ENCODE assay signal across 11 cellular contexts in genomic region chr1:241998950-241999495, GRCh38. TPM values are rescaled to one million over a fixed set of nuclear protein-coding genes. Genes with fewer than 3 reads are reported as not detected.
DNase-seq lines count a peak whose midpoint lies in the region; ATAC-seq, FAIRE-seq and TF ChIP-seq lines count a peak whose summit lies in the region.
"Had no signal": no experiment of that assay in that cellular context is flagged by ENCODE, and none has a peak within 500 bp of the region (broad histone marks: within the 10 kb centered on the region; RNA-seq: fewer than 3 reads in every experiment).

TSS of gene MAP1LC3C (minus strand) at chr1:241999098. CDS start at chr1:241999008, 90 bp downstream.

- DNase-seq in A549 (ENCODE audit: low read depth in 1 of 2, low spot score in 1 of 2) (no peak), naive B cell (no peak), NCI-H187 treated with DMSO at 0.1 percent for 48 hours (lab: John Stamatoyannopoulos, UW) (no peak)
- DNase-seq in effector memory CD8-positive, alpha-beta T cell = no peak
- DNase-seq: activated gamma-delta T cell had no signal

- peak within 1 kb of the TSS; percentile 5 to 48 for H3K4me3 Mint-ChIP-seq in effector memory CD8-positive, alpha-beta T cell
- peak within 1 kb of the TSS; percentile 63 to 91 (median 82) for H3K4me3 Mint-ChIP-seq in naive B cell

- TF ChIP-seq EP300 in A549 (IDR thresholded peaks at IDR 0.05) = no peak

- no peak for TF ChIP-seq CTCF in A549 (IDR thresholded peaks at IDR 0.05)

- WGBS in A549 (ENCODE audit: missing lambda C conversion rate) = 55% methylated on average over 6 of the region's 6 CpGs

- peaks cover 7% of the 10 kb centered on the region; the same call in 2 of the 3 replicates for H3K4me1 ChIP-seq in A549
- H3K4me1 ChIP-seq in HUES6 (ENCODE audit: control insufficient read depth, insufficient read depth, low read length) = peaks cover 13% of the 10 kb centered on the region
- H3K4me1 ChIP-seq: pancreas had no signal

- no peaks in the 10 kb centered on the region for H3K9me3 Mint-ChIP-seq in effector memory CD8-positive, alpha-beta T cell
- H3K9me3 Mint-ChIP-seq in naive B cell = no peaks in the 10 kb centered on the region

- peak within 1 kb of the TSS; percentile 5 for H3K9ac ChIP-seq in HUES6 (ENCODE audit: low read length)

- no peaks in the 10 kb centered on the region for H3K36me3 Mint-ChIP-seq in effector memory CD8-positive, alpha-beta T cell (ENCODE audit: insufficient read depth)
- H3K36me3 Mint-ChIP-seq in naive B cell = no peaks in the 10 kb centered on the region

- TF ChIP-seq POLR2A in A549 (IDR thresholded peaks at IDR 0.05; ENCODE audit: low read length) = no peak

- peak within 1 kb of the TSS; percentile 27 to 74 for H3K27ac ChIP-seq in A549
- H3K27ac ChIP-seq in HUES6 (ENCODE audit: low read depth, low read length) = no peak within 1 kb of the TSS
- H3K27ac ChIP-seq: pancreas had no signal

- H3K27me3 ChIP-seq in HUES6 (ENCODE audit: control insufficient read depth, insufficient read depth, low read length) = peaks cover 4% of the 10 kb centered on the region
- H3K27me3 ChIP-seq: pancreas had no signal

- peaks cover 7 to 21% of the 10 kb centered on the region in 2 donors for H3K27me3 Mint-ChIP-seq in effector memory CD8-positive, alpha-beta T cell
- H3K27me3 Mint-ChIP-seq in naive B cell = peaks cover 0 to 21% (median 10%) of the 10 kb centered on the region in 3 donors

- TF ChIP-seq RAD21 in A549 (conservative IDR thresholded peaks at IDR 0.05 in 1 of 2, IDR thresholded peaks at IDR 0.05 in 1 of 2) = no peak

- H3K36me3 ChIP-seq in HUES6 (ENCODE audit: control insufficient read depth, insufficient read depth, low read length) = no peaks in the 10 kb centered on the region
- H3K36me3 ChIP-seq: pancreas had no signal

- CTCF ChIA-PET in A549 (lab: Yijun Ruan, JAX) = interaction anchor here (0.8 to 8.0 kb wide), 35 partner anchors 9 to 831 kb away, joined by 3 to 106 read pairs (median 4); no protein-coding TSS in a partner anchor

- no peak within 1 kb of the TSS for H3K27ac Mint-ChIP-seq in effector memory CD8-positive, alpha-beta T cell
- peak within 1 kb of the TSS in 2 of 6 donors; percentile 34 to 41 for H3K27ac Mint-ChIP-seq in naive B cell

- POLR2A ChIA-PET in A549 (lab: Yijun Ruan, JAX) = no interaction called here

- peaks cover 3 to 5% of the 10 kb centered on the region in 2 donors for H3K4me1 Mint-ChIP-seq in effector memory CD8-positive, alpha-beta T cell (ENCODE audit: low read depth in 2 of 2)
- peaks cover 4 to 7% (median 7%) of the 10 kb centered on the region in 3 donors for H3K4me1 Mint-ChIP-seq in naive B cell

- ATAC-seq in A549 (peak; percentile 35 to 47; a peak in 4 of 6 replicates), naive B cell (ENCODE audit: low read depth in 2 of 2) (no peak), HG03442 (IDR thresholded peaks at IDR 0.05; ENCODE audit: unreplicated experiment) (no peak), GM19023 (IDR thresholded peaks at IDR 0.05; ENCODE audit: unreplicated experiment) (no peak), GM19035 (IDR thresholded peaks at IDR 0.05; ENCODE audit: unreplicated experiment) (no peak)
- no peak for ATAC-seq in effector memory CD8-positive, alpha-beta T cell (replicated peaks)

- no peak for FAIRE-seq in A549 (lab: Jason Lieb, UNC)
- FAIRE-seq: G401.6, pancreas had no signal

- H3K9me3 ChIP-seq in A549 (no peaks in the 10 kb centered on the region), HUES6 (ENCODE audit: control insufficient read depth, insufficient read depth, low read depth, low read length) (no peaks in the 10 kb centered on the region)
- H3K9me3 ChIP-seq: pancreas had no signal

- H3K4me2 ChIP-seq in A549 = peak within 1 kb of the TSS; percentile 50

- peak within 1 kb of the TSS; percentile 25 for H3K4me3 ChIP-seq in A549
- peak within 1 kb of the TSS; percentile 69 for H3K4me3 ChIP-seq in HUES6 (ENCODE audit: low read depth, low read length)

TF ChIP-seq in A549, 52 proteins besides CTCF, POLR2A, EP300 and RAD21:
- TF ChIP-seq POLR2AphosphoS2 (conservative IDR thresholded peaks at IDR 0.05; ENCODE audit: low read length) (no peak), USF2 (IDR thresholded peaks at IDR 0.05) (no peak), HOXB13 (CRISPR knock-in tag; IDR thresholded peaks at IDR 0.05; ENCODE audit: low read depth) (no peak), RCOR1 (IDR thresholded peaks at IDR 0.05; ENCODE audit: low read depth, low read length) (no peak), ZC3H11A (IDR thresholded peaks at IDR 0.05) (no peak), FOSB (CRISPR knock-in tag; IDR thresholded peaks at IDR 0.05) (no peak), RNF2 (IDR thresholded peaks at IDR 0.05; ENCODE audit: borderline replicate concordance, low read depth) (no peak), CEBPB (IDR thresholded peaks at IDR 0.05) (no peak)
- TF ChIP-seq, protein P1, sequence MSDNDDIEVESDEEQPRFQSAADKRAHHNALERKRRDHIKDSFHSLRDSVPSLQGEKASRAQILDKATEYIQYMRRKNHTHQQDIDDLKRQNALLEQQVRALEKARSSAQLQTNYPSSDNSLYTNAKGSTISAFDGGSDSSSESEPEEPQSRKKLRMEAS (IDR thresholded peaks at IDR 0.05) = no peak

RNA-seq across cellular contexts. Expression of gene MAP1LC3C, which starts in this region (rescaled TPM):
- polyA plus RNA-seq in A549 (2011; rRNA removed) (0.20 and 0.23 TPM in 2 replicates), A549 (2017; fragmentation: RNase III; extraction: RNeasy Plus Mini Kit Qiagen cat#74134 plus additional on column Dnase treatment) (0.13 to 0.21 TPM (median 0.16 TPM) in 3 replicates), naive B cell (ENCODE audit: low read depth in 6 of 6) (under 1 TPM in 1 of 6 donors, not detected in 5; 0.28 TPM)
- polyA plus RNA-seq in A549 (2012; cell fraction: cytosol; rRNA removed) = 0.10 and 0.16 TPM in 2 replicates
- 0.12 and 0.34 TPM in 2 replicates for polyA plus RNA-seq in A549 (2012; cell fraction: nucleus; rRNA removed)
- polyA minus RNA-seq in A549 (2011; rRNA and poly(A)+ RNA removed) = 0.44 TPM in 1 of 2 replicates, not detected in the other

Comparison
In these comparisons a context has a peak if more than half of its experiments do, and no peak if none do; other contexts are left out.
1. Peak in ATAC-seq, H3K4me3 ChIP-seq, H3K27ac ChIP-seq and H3K4me2 ChIP-seq in A549; RNA of the gene not detected or under 1 TPM.